1 cellular context compared by ENCODE assay signal in genomic region chr22:42685941-42686666, GRCh38.
TF ChIP-seq lines count a peak whose summit lies in the region.

No MANE protein-coding gene starts in this region.

TF ChIP-seq in A549, 52 proteins besides CTCF, POLR2A, EP300 and RAD21 (continued from another document):
- TF ChIP-seq MAZ (IDR thresholded peaks at IDR 0.05; ENCODE audit: borderline replicate concordance, low read depth, low read length) = no peak
